Comparison of ENCODE assay signal across 1 cellular context in genomic region chr10:373516-374309, GRCh38.
TF ChIP-seq lines count a peak whose summit lies in the region.

No MANE protein-coding gene starts in this region.

TF ChIP-seq in A549, 52 proteins besides CTCF, POLR2A, EP300 and RAD21 (continued from another document):
- TF ChIP-seq, protein P1, sequence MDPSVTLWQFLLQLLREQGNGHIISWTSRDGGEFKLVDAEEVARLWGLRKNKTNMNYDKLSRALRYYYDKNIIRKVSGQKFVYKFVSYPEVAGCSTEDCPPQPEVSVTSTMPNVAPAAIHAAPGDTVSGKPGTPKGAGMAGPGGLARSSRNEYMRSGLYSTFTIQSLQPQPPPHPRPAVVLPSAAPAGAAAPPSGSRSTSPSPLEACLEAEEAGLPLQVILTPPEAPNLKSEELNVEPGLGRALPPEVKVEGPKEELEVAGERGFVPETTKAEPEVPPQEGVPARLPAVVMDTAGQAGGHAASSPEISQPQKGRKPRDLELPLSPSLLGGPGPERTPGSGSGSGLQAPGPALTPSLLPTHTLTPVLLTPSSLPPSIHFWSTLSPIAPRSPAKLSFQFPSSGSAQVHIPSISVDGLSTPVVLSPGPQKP (IDR thresholded peaks at IDR 0.05; ENCODE audit: low read depth, low read length), result no peak
- no peak for TF ChIP-seq TFCP2L1 (CRISPR knock-in tag; IDR thresholded peaks at IDR 0.05)
- TF ChIP-seq EHF (CRISPR knock-in tag; IDR thresholded peaks at IDR 0.05), result no peak
- no peak for TF ChIP-seq CBX8 (IDR thresholded peaks at IDR 0.05)
- TF ChIP-seq SREBF2 (IDR thresholded peaks at IDR 0.05), result no peak
